Comparison of ENCODE assay signal across 8 cellular contexts in the genomic region with DNA sequence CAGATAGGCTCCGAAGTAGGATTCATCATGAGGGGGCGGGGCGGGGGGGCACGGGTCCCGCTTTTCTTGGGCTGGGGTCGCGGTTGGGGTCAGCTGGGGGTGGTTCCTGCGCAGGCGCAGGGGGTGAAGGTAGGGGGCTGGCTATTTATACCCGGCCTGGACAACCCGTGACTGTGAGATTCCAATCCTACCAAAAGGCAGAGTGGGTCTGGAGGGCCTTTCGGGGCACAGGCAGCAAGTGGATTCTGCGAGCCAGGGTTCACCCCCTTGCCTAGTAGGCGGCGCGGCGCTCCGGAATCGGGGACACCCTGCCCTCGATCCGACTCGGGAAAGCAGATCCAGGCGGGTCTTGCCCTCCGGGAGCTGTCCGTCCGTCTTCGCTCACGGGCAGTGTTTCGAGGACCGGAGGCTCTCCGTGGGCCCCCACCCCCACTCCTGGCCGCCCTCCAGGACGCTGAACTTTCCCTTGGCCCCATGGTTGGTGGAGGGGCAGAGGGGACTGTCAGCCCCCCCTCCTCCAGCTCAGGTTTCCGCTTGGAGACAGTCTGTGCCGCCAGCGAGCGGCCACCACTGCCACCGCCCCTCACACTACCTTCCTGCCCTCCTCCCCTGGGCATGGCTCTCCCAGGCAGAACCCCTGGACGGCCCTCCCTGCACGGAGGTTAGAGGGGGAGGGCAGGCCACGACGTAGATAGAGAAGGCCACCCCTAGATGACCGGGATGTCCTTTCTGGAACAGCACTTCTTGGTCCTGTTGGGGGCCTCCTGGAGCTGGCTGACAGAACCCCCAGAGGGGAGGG. TPM values are rescaled to one million over a fixed set of nuclear protein-coding genes. Genes with fewer than 3 reads are reported as not detected.
DNase-seq lines count a peak whose midpoint lies in the region; ATAC-seq and TF ChIP-seq lines count a peak whose summit lies in the region.

No MANE protein-coding gene starts in this region.

- no peaks in the 10 kb centered on the region; a peak in 2 of 22 replicates for H4K20me1 ChIP-seq in BLaER1 treated with 17β-estradiol and CSF1 and Interleukin-3, amounts not matched to agents 10 nM and 100 nM

- H3K4me1 Mint-ChIP-seq in endodermal cell (peaks cover 6% of the 10 kb centered on the region), naive B cell (peaks cover 18 to 37% (median 30%) of the 10 kb centered on the region in 3 donors)

- peaks cover 26 to 46% (median 36%) of the 10 kb centered on the region in 10 experiments for H3K4me1 ChIP-seq in BLaER1 treated with 17β-estradiol and CSF1 and Interleukin-3, amounts not matched to agents 10 nM and 100 nM
- peaks cover 5% of the 10 kb centered on the region for H3K4me1 ChIP-seq in endodermal cell (ENCODE audit: control insufficient read depth, insufficient read depth, low read length)

- no peak for TF ChIP-seq CTCF in endodermal cell (conservative IDR thresholded peaks at IDR 0.05)

- H3K9me3 Mint-ChIP-seq in endodermal cell, result no peaks in the 10 kb centered on the region
- no peaks in the 10 kb centered on the region for H3K9me3 Mint-ChIP-seq in naive B cell

- DNase-seq in NCI-H69 (lab: John Stamatoyannopoulos, UW) (peak; percentile 30), endodermal cell (peak; percentile 82), naive B cell (no peak), NCI-H226 (no peak), DMS153 treated with DMSO at 0.1 percent for 48 hours (lab: John Stamatoyannopoulos, UW; ENCODE audit: unreplicated experiment) (no peak), GDM1 (lab: John Stamatoyannopoulos, UW) (no peak), SIG-M5 (lab: John Stamatoyannopoulos, UW) (no peak)

- H3K36me3 Mint-ChIP-seq in endodermal cell (ENCODE audit: low read depth) (no peaks in the 10 kb centered on the region), naive B cell (no peaks in the 10 kb centered on the region)

- 4 to 7% methylated on average over 8 to 43 of the region's 43 CpGs for WGBS in endodermal cell (ENCODE audit: insufficient coverage in 1 of 2, insufficient read length in 1 of 2), 2 experiments

- peaks cover 7 to 16% (median 11%) of the 10 kb centered on the region in 11 experiments; a peak in 19 of 22 replicates for H3K27me3 ChIP-seq in BLaER1 treated with 17β-estradiol and CSF1 and Interleukin-3, amounts not matched to agents 10 nM and 100 nM
- peaks cover 16% of the 10 kb centered on the region for H3K27me3 ChIP-seq in endodermal cell (ENCODE audit: control insufficient read depth, insufficient read depth, low read length, poor library complexity, severe bottlenecking)

- H3K9ac ChIP-seq in BLaER1 treated with 17β-estradiol and CSF1 and Interleukin-3, amounts not matched to agents 10 nM and 100 nM, result peak overlapping the region; percentile 55 to 83 (median 72); a peak in 21 of 22 replicates
- peak overlapping the region; percentile 30 for H3K9ac ChIP-seq in endodermal cell (ENCODE audit: extremely low read depth, low read length, poor library complexity, severe bottlenecking)

- H3K4me3 Mint-ChIP-seq in endodermal cell (peak overlapping the region; percentile 60), naive B cell (peak overlapping the region; percentile 80 to 92 (median 87))

- no peaks in the 10 kb centered on the region for H3K36me3 ChIP-seq in BLaER1 treated with 17β-estradiol and CSF1 and Interleukin-3, amounts not matched to agents 10 nM and 100 nM
- H3K36me3 ChIP-seq in endodermal cell (ENCODE audit: control insufficient read depth, insufficient read depth, low read length), result no peaks in the 10 kb centered on the region

- peak overlapping the region in 9 of 11 experiments; percentile 8 to 74 (median 45); a peak in 10 of 22 replicates for H3K27ac ChIP-seq in BLaER1 treated with 17β-estradiol and CSF1 and Interleukin-3, amounts not matched to agents 10 nM and 100 nM
- H3K27ac ChIP-seq in endodermal cell (ENCODE audit: low read depth, low read length), result no peak overlapping the region

- H3K27ac Mint-ChIP-seq in endodermal cell (no peak overlapping the region), naive B cell (peak overlapping the region in 3 of 6 donors; percentile 26 to 64 (median 42))

- H3K27me3 Mint-ChIP-seq in endodermal cell (ENCODE audit: insufficient read depth) (peaks cover 33% of the 10 kb centered on the region), naive B cell (peaks cover 18 to 58% (median 29%) of the 10 kb centered on the region in 3 donors)

- no peak for ATAC-seq in naive B cell (ENCODE audit: low read depth in 2 of 2)

- H3K9me3 ChIP-seq in BLaER1 treated with 17β-estradiol and CSF1 and Interleukin-3, amounts not matched to agents 10 nM and 100 nM (replicated peaks in 1 of 11), result no peaks in the 10 kb centered on the region
- H3K9me3 ChIP-seq in endodermal cell (ENCODE audit: control insufficient read depth, low read length), result no peaks in the 10 kb centered on the region

- peak overlapping the region; percentile 98 to 100 (median 100) for H3K4me2 ChIP-seq in BLaER1 treated with 17β-estradiol and CSF1 and Interleukin-3, amounts not matched to agents 10 nM and 100 nM

- peak overlapping the region; percentile 58 to 75 (median 64) for H3K4me3 ChIP-seq in BLaER1 treated with 17β-estradiol and CSF1 and Interleukin-3, amounts not matched to agents 10 nM and 100 nM
- H3K4me3 ChIP-seq in endodermal cell (ENCODE audit: low read length), result peak overlapping the region; percentile 67

RNA-seq across cellular contexts. Expression of gene SLC2A4, which starts 0.6 kb away (rescaled TPM):
- 1 to 10 TPM; 2.2 to 5.4 TPM for total RNA-seq in endodermal cell
- 3.3 TPM for polyA plus RNA-seq in endodermal cell (2013, experiment 1 of 2)
- 2.3 TPM for polyA plus RNA-seq in endodermal cell (2013, experiment 2 of 2)
- not detected for polyA plus RNA-seq in naive B cell (ENCODE audit: low read depth in 6 of 6)

RNA-seq across cellular contexts. Expression of gene YBX2, which starts 12.3 kb away (rescaled TPM):
- 10 to 100 TPM in 1 of 2 donors, 1 to 10 TPM in 1; 6.6 to 15.9 TPM for total RNA-seq in endodermal cell
- 8.7 TPM for polyA plus RNA-seq in endodermal cell (2013, experiment 1 of 2)
- 6.3 TPM for polyA plus RNA-seq in endodermal cell (2013, experiment 2 of 2)
- not detected for polyA plus RNA-seq in naive B cell (ENCODE audit: low read depth in 6 of 6)

RNA-seq across cellular contexts. Expression of gene CLDN7, which starts 19.9 kb away (rescaled TPM):
- 100 to 1,000 TPM; 142 to 149 TPM for total RNA-seq in endodermal cell
- 12.5 TPM for polyA plus RNA-seq in endodermal cell (2013, experiment 1 of 2)
- 6.7 TPM for polyA plus RNA-seq in endodermal cell (2013, experiment 2 of 2)
- 1 to 10 TPM in 5 of 6 donors, not detected in 1; 2.9 to 6.9 (median 4.8) TPM for polyA plus RNA-seq in naive B cell (ENCODE audit: low read depth in 6 of 6)

RNA-seq across cellular contexts. Expression of gene EIF5A, which starts 25.3 kb away (rescaled TPM):
- total RNA-seq in endodermal cell, result 100 to 1,000 TPM; 488 to 556 TPM
- polyA plus RNA-seq in endodermal cell (2013, experiment 1 of 2), result 427 TPM
- 440 TPM for polyA plus RNA-seq in endodermal cell (2013, experiment 2 of 2)
- 100 to 1,000 TPM; 195 to 802 (median 516) TPM for polyA plus RNA-seq in naive B cell (ENCODE audit: low read depth in 6 of 6)

RNA-seq across cellular contexts. Expression of gene ELP5, which starts 30.1 kb away (rescaled TPM):
- 10 to 100 TPM; 45.3 to 68.0 TPM for total RNA-seq in endodermal cell
- 71.2 TPM for polyA plus RNA-seq in endodermal cell (2013, experiment 1 of 2)
- polyA plus RNA-seq in endodermal cell (2013, experiment 2 of 2), result 61.3 TPM
- 10 to 100 TPM; 54.2 to 94.8 (median 80.6) TPM for polyA plus RNA-seq in naive B cell (ENCODE audit: low read depth in 6 of 6)

Comparison
In these comparisons a context has a peak if more than half of its experiments do, and no peak if none do; other contexts are left out.
1. DNase-seq: peak in NCI-H69 (single experiment) and endodermal cell (single experiment); none in naive B cell (single experiment), NCI-H226 (single experiment), DMS153 treated with DMSO at 0.1 percent for 48 hours (single experiment), GDM1 (single experiment) and SIG-M5 (single experiment).